ENCODE assay signal across 14 cellular contexts in the genomic region with DNA sequence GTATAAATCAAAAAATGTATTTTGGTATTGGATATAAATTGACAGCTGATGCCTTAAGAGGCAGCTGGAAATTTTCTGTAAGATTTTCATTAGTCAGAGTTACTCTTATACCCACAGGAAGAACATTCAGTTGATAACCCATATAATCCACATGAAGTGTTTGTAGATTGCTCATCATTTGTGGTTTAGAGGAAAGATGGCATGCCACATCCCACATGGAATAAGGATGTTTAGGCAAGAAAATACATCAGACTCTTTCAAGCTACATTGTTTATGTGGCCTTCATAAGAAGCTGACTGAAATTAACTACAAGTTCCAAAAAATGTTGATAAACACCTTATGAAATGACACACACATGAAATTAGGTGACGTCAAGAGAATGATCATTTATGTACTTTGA. TPM values are rescaled to one million over a fixed set of nuclear protein-coding genes. Genes with fewer than 3 reads are reported as not detected.
A peak's percentile ranks its signal among the peaks of the same experiment; 100 is the strongest.
DNase-seq lines count a peak whose midpoint lies in the region; ATAC-seq and TF ChIP-seq lines count a peak whose summit lies in the region.
"Had no signal": no experiment of that assay in that cellular context is flagged by ENCODE, and none has a peak within 500 bp of the region (broad histone marks: within the 10 kb centered on the region; RNA-seq: fewer than 3 reads in every experiment).

No MANE protein-coding gene starts in this region.

- no peaks in the 10 kb centered on the region for H4K20me1 ChIP-seq in hepatocyte (ENCODE audit: insufficient read depth, poor library complexity, severe bottlenecking)

- no peaks in the 10 kb centered on the region for H3K79me2 ChIP-seq in hepatocyte

- no peak overlapping the region for H3K14ac ChIP-seq in mesenchymal stem cell (ENCODE audit: low read length in 2 of 2)

- H4K8ac ChIP-seq in mesenchymal stem cell (ENCODE audit: low read length) = no peak overlapping the region

- H3K9me2 ChIP-seq in hepatocyte (replicated peaks; ENCODE audit: insufficient read depth) = no peaks in the 10 kb centered on the region

- H2BK120ac ChIP-seq in mesenchymal stem cell (ENCODE audit: low read depth, low read length) = no peak overlapping the region

- intact Hi-C loops in left cardiac atrium (cut with DNase I) = no loop called here

- no peak overlapping the region for H2BK5ac ChIP-seq in mesenchymal stem cell (ENCODE audit: low read depth, low read length, poor library complexity, severe bottlenecking)

- DNase-seq in AG20443 (ENCODE audit: low spot score) = peak; percentile 28
- peak; percentile 98 for DNase-seq in LHCN-M2 (ENCODE audit: low read depth)
- peak; percentile 62 to 86 for DNase-seq in cardiac fibroblast (ENCODE audit: low read depth in 2 of 2)
- DNase-seq in mesenchymal stem cell = peak; percentile 88
- no peak for DNase-seq in left cardiac atrium
- no peak for DNase-seq in T-helper 1 cell
- DNase-seq in hepatocyte (ENCODE audit: low spot score) = no peak
- DNase-seq: activated naive CD4-positive, alpha-beta T cell treated with anti-CD3 and anti-CD28 coated beads, Interleukin-2, amount 10 ng/mL, durations not matched to agents 7 days and 5 days; NCI-H2171 treated with DMSO at 0.1 percent for 48 hours had no signal

- no peak overlapping the region for H2BK15ac ChIP-seq in mesenchymal stem cell (ENCODE audit: low read depth, poor library complexity, severe bottlenecking)

- no peaks in the 10 kb centered on the region for H3K9me3 ChIP-seq in mesenchymal stem cell (ENCODE audit: control insufficient read depth, low read length)
- no peaks in the 10 kb centered on the region for H3K9me3 ChIP-seq in hepatocyte (ENCODE audit: low read depth)

- no peak overlapping the region for H3K18ac ChIP-seq in mesenchymal stem cell (ENCODE audit: low read depth in 1 of 2, low read length in 2 of 2)

- peak overlapping the region; percentile 3 for H3K9ac ChIP-seq in mesenchymal stem cell (ENCODE audit: low read length)

- H3K4ac ChIP-seq in mesenchymal stem cell (ENCODE audit: low read depth in 1 of 2, low read length in 2 of 2) = no peak overlapping the region

- H3K4me2 ChIP-seq in mesenchymal stem cell (ENCODE audit: low read length, poor library complexity, severe bottlenecking) = no peak overlapping the region
- no peak overlapping the region for H3K4me2 ChIP-seq in hepatocyte

- H2BK12ac ChIP-seq in mesenchymal stem cell (ENCODE audit: low read length in 2 of 2) = no peak overlapping the region

- H2AK5ac ChIP-seq in mesenchymal stem cell (ENCODE audit: low read length, severe bottlenecking) = no peak overlapping the region

- no peaks in the 10 kb centered on the region for H3K27me3 ChIP-seq in mesenchymal stem cell (ENCODE audit: control insufficient read depth in 1 of 2, insufficient read depth in 1 of 2, low read length in 2 of 2)
- H3K27me3 ChIP-seq in hepatocyte = no peaks in the 10 kb centered on the region

- H3K27ac ChIP-seq in mesenchymal stem cell (ENCODE audit: low read length, poor library complexity, severe bottlenecking) (no peak overlapping the region), hepatocyte (no peak overlapping the region)

- H2AFZ ChIP-seq in mesenchymal stem cell (ENCODE audit: low read depth, low read length) (no peak overlapping the region), hepatocyte (no peak overlapping the region)

- no peak overlapping the region for H4K91ac ChIP-seq in mesenchymal stem cell (ENCODE audit: low read length)

- H3K4me1 ChIP-seq in mesenchymal stem cell (ENCODE audit: control insufficient read depth, insufficient read depth, low read depth, low read length) (peaks cover 14% of the 10 kb centered on the region), hepatocyte (ENCODE audit: insufficient read depth) (no peaks in the 10 kb centered on the region)

- ATAC-seq in left cardiac atrium (no peak), GM19463 (IDR thresholded peaks at IDR 0.05; ENCODE audit: unreplicated experiment) (no peak)
- ATAC-seq: esophagus mucosa, SK-N-SH treated with all-trans-retinoic acid at 6 μM for 48 hours, WTC11 had no signal

- H3K79me1 ChIP-seq in mesenchymal stem cell (replicated peaks; ENCODE audit: low read length, poor library complexity, severe bottlenecking) = no peaks in the 10 kb centered on the region

- TF ChIP-seq CTCF in cardiac fibroblast (IDR thresholded peaks at IDR 0.05; ENCODE audit: low read depth, low read length) (no peak), hepatocyte (IDR thresholded peaks at IDR 0.05; ENCODE audit: poor library complexity) (no peak)

- no CpG with 5 or more reads among the region's 1 CpG for WGBS in mesenchymal stem cell
- 76% methylated on average over 1 of the region's 1 CpG for WGBS in hepatocyte (ENCODE audit: low lambda C conversion rate, missing lambda C conversion rate)

- H3K23ac ChIP-seq in mesenchymal stem cell (ENCODE audit: low read length in 2 of 2) = no peak overlapping the region

- no peak overlapping the region for H3K4me3 ChIP-seq in cardiac fibroblast (replicated peaks in 1 of 2; ENCODE audit: low read depth in 2 of 2, low read length in 2 of 2)
- H3K4me3 ChIP-seq in mesenchymal stem cell (ENCODE audit: insufficient read depth in 1 of 2, low read depth in 1 of 2, low read length in 2 of 2) = no peak overlapping the region
- no peak overlapping the region for H3K4me3 ChIP-seq in hepatocyte

- H3K36me3 ChIP-seq in mesenchymal stem cell (ENCODE audit: control insufficient read depth in 1 of 2, insufficient read depth in 2 of 2, low read depth in 1 of 2, low read length in 2 of 2) (no peaks in the 10 kb centered on the region), hepatocyte (replicated peaks; ENCODE audit: insufficient read depth, low read depth) (no peaks in the 10 kb centered on the region)

RNA-seq across cellular contexts. Expression of a gene that starts 56.6 kb away (rescaled TPM):
- total RNA-seq in LHCN-M2 (2014; rRNA removed) = 75.3 and 95.8 TPM in 2 replicates
- polyA plus RNA-seq in LHCN-M2 (2012) = 0.91 TPM
- 9.6 TPM for polyA plus RNA-seq in mesenchymal stem cell (2013, experiment 1 of 2)
- polyA plus RNA-seq in mesenchymal stem cell (2013, experiment 2 of 2) = 10.5 TPM
- total RNA-seq in left cardiac atrium = 10 to 100 TPM in 1 of 2 donors, 1 to 10 TPM in 1; 4.6 to 22.8 TPM
- 116 and 128 TPM in 2 replicates for total RNA-seq in hepatocyte
- polyA plus RNA-seq in hepatocyte = 129 and 135 TPM in 2 replicates
- total RNA-seq: chondrocyte had no signal

Comparison
In these comparisons a context has a peak if more than half of its experiments do, and no peak if none do; other contexts are left out.
1. DNase-seq: peak in AG20443 (single experiment), LHCN-M2 (single experiment), cardiac fibroblast (2 of 2) and mesenchymal stem cell (single experiment); none in left cardiac atrium (single experiment), T-helper 1 cell (0 of 5) and hepatocyte (single experiment).